8 cellular contexts compared by ENCODE assay signal in the genomic region with DNA sequence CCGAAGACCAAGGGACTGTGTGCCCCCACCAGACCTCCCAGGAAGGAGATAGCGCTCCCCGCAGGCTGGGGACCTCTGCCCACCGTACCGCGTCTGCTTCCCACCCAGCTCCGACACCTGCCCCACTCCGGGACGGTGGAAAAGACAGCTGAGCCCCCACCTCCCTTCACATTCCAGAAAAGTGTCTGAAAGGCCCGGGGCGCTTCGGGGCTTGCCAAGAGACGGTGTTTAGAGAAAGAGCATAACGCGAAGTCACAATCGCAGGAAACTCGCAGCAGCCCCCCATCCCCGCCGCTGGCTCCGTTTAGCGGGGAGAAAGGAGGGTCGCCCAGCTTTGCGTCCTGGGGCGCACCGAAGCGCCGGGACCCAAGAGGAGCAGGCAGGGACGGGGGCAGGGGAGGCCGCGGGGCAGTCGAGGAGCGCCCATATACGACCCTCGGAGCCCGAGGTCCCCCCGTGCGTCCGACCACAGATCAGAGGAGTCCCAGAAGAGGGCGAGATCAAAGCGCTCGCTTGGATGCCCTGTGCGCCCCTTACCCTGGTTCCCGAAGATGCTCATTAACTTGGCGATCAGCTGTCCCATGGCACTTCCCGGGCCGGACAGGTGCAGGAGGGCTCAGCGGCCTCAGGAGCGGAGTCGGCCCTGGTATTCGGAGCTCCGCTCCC. TPM values are rescaled to one million over a fixed set of nuclear protein-coding genes. Genes with fewer than 3 reads are reported as not detected.
DNase-seq lines count a peak whose midpoint lies in the region; ATAC-seq lines count a peak whose summit lies in the region.

No MANE protein-coding gene starts in this region.

- no peaks in the 10 kb centered on the region for H3K27me3 Mint-ChIP-seq in activated naive CD8-positive, alpha-beta T cell

- H3K36me3 ChIP-seq in iPS-15b (ENCODE audit: control insufficient read depth, insufficient read depth, low read length) (no peaks in the 10 kb centered on the region), skeletal muscle satellite cell (ENCODE audit: insufficient read depth, low read length) (no peaks in the 10 kb centered on the region)

- H3K27me3 ChIP-seq in iPS-15b (ENCODE audit: control insufficient read depth, insufficient read depth, low read length) (peaks cover 28% of the 10 kb centered on the region), skeletal muscle satellite cell (ENCODE audit: control insufficient read depth, insufficient read depth, low read length) (peaks cover 43% of the 10 kb centered on the region)

- H3K4me1 ChIP-seq in iPS-15b (ENCODE audit: control insufficient read depth, insufficient read depth, low read length) (peaks cover 7% of the 10 kb centered on the region), skeletal muscle satellite cell (ENCODE audit: control insufficient read depth, insufficient read depth, low read length) (peaks cover 4% of the 10 kb centered on the region)

- H3K9ac ChIP-seq in iPS-15b (ENCODE audit: low read depth, low read length) (peak overlapping the region; percentile 70), skeletal muscle satellite cell (ENCODE audit: low read depth, low read length) (peak overlapping the region; percentile 24)

- ATAC-seq in GM18909 (IDR thresholded peaks at IDR 0.05; ENCODE audit: poor library complexity, unreplicated experiment) (peak; percentile 4), HG03045 (IDR thresholded peaks at IDR 0.05; ENCODE audit: unreplicated experiment) (no peak), GM18907 (IDR thresholded peaks at IDR 0.05; ENCODE audit: unreplicated experiment) (no peak)

- no peak for DNase-seq in NCI-H128 (lab: John Stamatoyannopoulos, UW; ENCODE audit: unreplicated experiment)
- no peak for DNase-seq in DMS53 (lab: John Stamatoyannopoulos, UW)

- H3K9me3 ChIP-seq in iPS-15b (ENCODE audit: control insufficient read depth, insufficient read depth, low read length) (no peaks in the 10 kb centered on the region), skeletal muscle satellite cell (replicated peaks; ENCODE audit: low read length) (no peaks in the 10 kb centered on the region)

- peak overlapping the region; percentile 99 for H3K4me3 Mint-ChIP-seq in activated naive CD8-positive, alpha-beta T cell

- no peak overlapping the region for H3K27ac Mint-ChIP-seq in activated naive CD8-positive, alpha-beta T cell

- peak overlapping the region; percentile 77 for H3K4me2 ChIP-seq in skeletal muscle satellite cell (ENCODE audit: low read length)

- H3K4me3 ChIP-seq in iPS-15b (ENCODE audit: low read depth, low read length) (peak overlapping the region; percentile 91), skeletal muscle satellite cell (ENCODE audit: low read length) (peak overlapping the region; percentile 69)

- H3K36me3 Mint-ChIP-seq in activated naive CD8-positive, alpha-beta T cell, result no peaks in the 10 kb centered on the region

- H3K4me1 Mint-ChIP-seq in activated naive CD8-positive, alpha-beta T cell (ENCODE audit: low read depth), result peaks cover 24% of the 10 kb centered on the region

- H3K9me3 Mint-ChIP-seq in activated naive CD8-positive, alpha-beta T cell (ENCODE audit: low read depth), result no peaks in the 10 kb centered on the region

RNA-seq across cellular contexts. Expression of gene ARL5C, which starts 0.7 kb away (rescaled TPM):
- not detected in 2 replicates for total RNA-seq in skeletal muscle satellite cell (2012; rRNA removed)

RNA-seq across cellular contexts. Expression of gene PLXDC1, which starts 13.9 kb away (rescaled TPM):
- total RNA-seq in skeletal muscle satellite cell (2012; rRNA removed), result 0.22 and 0.25 TPM in 2 replicates

RNA-seq across cellular contexts. Expression of gene CACNB1, which starts 32.2 kb away (rescaled TPM):
- total RNA-seq in skeletal muscle satellite cell (2012; rRNA removed), result 4.6 and 5.9 TPM in 2 replicates

RNA-seq across cellular contexts. Expression of gene RPL19, which starts 34.8 kb away (rescaled TPM):
- 2,094 and 2,393 TPM in 2 replicates for total RNA-seq in skeletal muscle satellite cell (2012; rRNA removed)
